Comparison of ENCODE assay signal across 8 cellular contexts in genomic region chr1:27044613-27045091, GRCh38. TPM values are rescaled to one million over a fixed set of nuclear protein-coding genes. Genes with fewer than 3 reads are reported as not detected.
DNase-seq lines count a peak whose midpoint lies in the region; ATAC-seq, FAIRE-seq and TF ChIP-seq lines count a peak whose summit lies in the region.

No MANE protein-coding gene starts in this region.

- WGBS in upper lobe of left lung, 2 donors, result 6 to 7% methylated on average over 12 of the region's 12 CpGs

- H3K9ac ChIP-seq in MM.1S (ENCODE audit: low read length), result no peak overlapping the region

- no peaks in the 10 kb centered on the region for H3K9me3 Mint-ChIP-seq in activated naive CD4-positive, alpha-beta T cell treated with anti-CD3 and anti-CD28 coated beads, Interleukin-2, amount 50 U/mL, for 24 hours

- peak overlapping the region; percentile 89 for H2AFZ ChIP-seq in MM.1S (ENCODE audit: low read length)

- peaks cover 23% of the 10 kb centered on the region for H3K4me1 Mint-ChIP-seq in activated naive CD4-positive, alpha-beta T cell treated with anti-CD3 and anti-CD28 coated beads, Interleukin-2, amount 50 U/mL, for 24 hours

- no peaks in the 10 kb centered on the region for H3K79me2 ChIP-seq in MM.1S (ENCODE audit: low read length)

- no peaks in the 10 kb centered on the region for H3K36me3 Mint-ChIP-seq in activated naive CD4-positive, alpha-beta T cell treated with anti-CD3 and anti-CD28 coated beads, Interleukin-2, amount 50 U/mL, for 24 hours

- H3K27ac ChIP-seq in 22Rv1, result no peak overlapping the region
- no peak overlapping the region for H3K27ac ChIP-seq in MM.1S (ENCODE audit: low read length)
- no peak overlapping the region for H3K27ac ChIP-seq in cardiac muscle cell
- peak overlapping the region; percentile 22 to 63 (median 30) for H3K27ac ChIP-seq in upper lobe of left lung

- H3K27me3 Mint-ChIP-seq in activated naive CD4-positive, alpha-beta T cell treated with anti-CD3 and anti-CD28 coated beads, Interleukin-2, amount 50 U/mL, for 24 hours, result no peaks in the 10 kb centered on the region

- DNase-seq in GM12891 (ENCODE audit: insufficient read length, low spot score) (peak; percentile 68), MM.1S (peak; percentile 86), SKM-1 (lab: John Stamatoyannopoulos, UW; ENCODE audit: unreplicated experiment) (peak; percentile 46), cardiac muscle cell (ENCODE audit: low read depth in 1 of 2, low spot score in 1 of 2) (peak; percentile 83 to 90), posterior vena cava (ENCODE audit: low spot score) (peak; percentile 97), upper lobe of left lung (peak in 1 of 2 donors; percentile 91)

- no peaks in the 10 kb centered on the region for H4K20me1 ChIP-seq in MM.1S (ENCODE audit: insufficient read depth, low read length)

- H3K9me3 ChIP-seq in MM.1S (replicated peaks; ENCODE audit: insufficient read depth, low read length) (no peaks in the 10 kb centered on the region), cardiac muscle cell (ENCODE audit: low read depth) (no peaks in the 10 kb centered on the region), upper lobe of left lung (no peaks in the 10 kb centered on the region)

- TF ChIP-seq POLR2A in GM12891 (IDR thresholded peaks at IDR 0.05; ENCODE audit: low read depth, low read length) (no peak), upper lobe of left lung (IDR thresholded peaks at IDR 0.05) (no peak)

- no peaks in the 10 kb centered on the region for H3F3A ChIP-seq in MM.1S (ENCODE audit: insufficient read depth, low read length)

- no peak overlapping the region for H3K27ac Mint-ChIP-seq in activated naive CD4-positive, alpha-beta T cell treated with anti-CD3 and anti-CD28 coated beads, Interleukin-2, amount 50 U/mL, for 24 hours

- peak overlapping the region; percentile 81 for H3K4me2 ChIP-seq in MM.1S (ENCODE audit: low read depth, low read length)

- H3K4me3 ChIP-seq in MM.1S (ENCODE audit: low read length) (peak overlapping the region; percentile 41), cardiac muscle cell (no peak overlapping the region), upper lobe of left lung (peak overlapping the region in 3 of 4 donors; percentile 16 to 40 (median 34))

- H3K36me3 ChIP-seq in MM.1S (replicated peaks; ENCODE audit: insufficient read depth, low read length) (no peaks in the 10 kb centered on the region), cardiac muscle cell (no peaks in the 10 kb centered on the region), upper lobe of left lung (no peaks in the 10 kb centered on the region)

- TF ChIP-seq EP300 in upper lobe of left lung (IDR thresholded peaks at IDR 0.05), result no peak

- intact Hi-C loops in posterior vena cava (cut with DNase I), result loop anchor here (2.0 to 10.0 kb wide), 3 partner anchors 47 to 52 kb away; no protein-coding TSS in a partner anchor

- peak; percentile 91 for FAIRE-seq in GM12891 (lab: Jason Lieb, UNC)

- no peaks in the 10 kb centered on the region for H3K9me2 ChIP-seq in MM.1S (replicated peaks; ENCODE audit: insufficient read depth, low read length)

- peak; percentile 93 to 94 for ATAC-seq in upper lobe of left lung (ENCODE audit: low FRiP score in 2 of 2)

- H3K4me1 ChIP-seq in MM.1S (ENCODE audit: low read length) (peaks cover 4% of the 10 kb centered on the region; the same call in 1 of the 2 replicates), cardiac muscle cell (ENCODE audit: low read depth) (no peaks in the 10 kb centered on the region), upper lobe of left lung (peaks cover 11 to 19% (median 15%) of the 10 kb centered on the region in 4 donors)

- peak; percentile 90 for TF ChIP-seq CTCF in 22Rv1 (IDR thresholded peaks at IDR 0.05)
- TF ChIP-seq CTCF in MM.1S (IDR thresholded peaks at IDR 0.05; ENCODE audit: low read length), result peak; percentile 95
- TF ChIP-seq CTCF in cardiac muscle cell (IDR thresholded peaks at IDR 0.05; ENCODE audit: low read depth, low read length), result peak; percentile 93
- TF ChIP-seq CTCF in upper lobe of left lung (IDR thresholded peaks at IDR 0.05), result peak; percentile 96 to 97 (median 96)

- no peaks in the 10 kb centered on the region for H3K27me3 ChIP-seq in MM.1S (replicated peaks; ENCODE audit: insufficient read depth, low read length)
- H3K27me3 ChIP-seq in cardiac muscle cell, result no peaks in the 10 kb centered on the region
- no peaks in the 10 kb centered on the region for H3K27me3 ChIP-seq in upper lobe of left lung

- H3K4me3 Mint-ChIP-seq in activated naive CD4-positive, alpha-beta T cell treated with anti-CD3 and anti-CD28 coated beads, Interleukin-2, amount 50 U/mL, for 24 hours, result peak overlapping the region; percentile 20

TF ChIP-seq in GM12891, 5 proteins besides CTCF, POLR2A, EP300 and RAD21:
- TF ChIP-seq POU2F2 (IDR thresholded peaks at IDR 0.05; ENCODE audit: low read depth, low read length), result no peak
- 0 out of 2 replicates have a peak, but pooled peaks have one; percentile 19 for TF ChIP-seq SPI1 (IDR thresholded peaks at IDR 0.05; ENCODE audit: low read depth, low read length)

RNA-seq across cellular contexts. Expression of gene TENT5B, which starts 32.0 kb away (rescaled TPM):
- polyA plus RNA-seq in GM12891 (2012; ENCODE audit: low read depth, missing spikeins), result not detected
- total RNA-seq in cardiac muscle cell (8.8 and 9.4 TPM in 2 replicates), posterior vena cava (10 to 100 TPM; 41.2 to 43.7 TPM), upper lobe of left lung (100 to 1,000 TPM in 1 of 6 donors, 10 to 100 TPM in 5; 10.5 to 124 (median 43.1) TPM)
- 6.8 and 8.5 TPM in 2 replicates for polyA plus RNA-seq in cardiac muscle cell

RNA-seq across cellular contexts. Expression of gene TRNP1, which starts 51.2 kb away (rescaled TPM):
- 0.06 TPM for polyA plus RNA-seq in GM12891 (2012; ENCODE audit: low read depth, missing spikeins)
- total RNA-seq in cardiac muscle cell (61.7 and 63.7 TPM in 2 replicates), posterior vena cava (10 to 100 TPM; 10.7 to 13.2 TPM), upper lobe of left lung (10 to 100 TPM in 5 of 6 donors, 1 to 10 TPM in 1; 9.1 to 38.0 (median 26.0) TPM)
- polyA plus RNA-seq in cardiac muscle cell, result 42.9 and 55.5 TPM in 2 replicates

Comparison
In these comparisons a context has a peak if more than half of its experiments do, and no peak if none do; other contexts are left out.
1. H3K27ac ChIP-seq: peak in upper lobe of left lung (4 of 4); none in 22Rv1 (single experiment), MM.1S (single experiment) and cardiac muscle cell (single experiment).
2. Peak in every context shown above with its lines, with median percentiles within 50 percentile points of each other: CTCF ChIP-seq.